Comparison of ENCODE assay signal across 12 cellular contexts in the genomic region with DNA sequence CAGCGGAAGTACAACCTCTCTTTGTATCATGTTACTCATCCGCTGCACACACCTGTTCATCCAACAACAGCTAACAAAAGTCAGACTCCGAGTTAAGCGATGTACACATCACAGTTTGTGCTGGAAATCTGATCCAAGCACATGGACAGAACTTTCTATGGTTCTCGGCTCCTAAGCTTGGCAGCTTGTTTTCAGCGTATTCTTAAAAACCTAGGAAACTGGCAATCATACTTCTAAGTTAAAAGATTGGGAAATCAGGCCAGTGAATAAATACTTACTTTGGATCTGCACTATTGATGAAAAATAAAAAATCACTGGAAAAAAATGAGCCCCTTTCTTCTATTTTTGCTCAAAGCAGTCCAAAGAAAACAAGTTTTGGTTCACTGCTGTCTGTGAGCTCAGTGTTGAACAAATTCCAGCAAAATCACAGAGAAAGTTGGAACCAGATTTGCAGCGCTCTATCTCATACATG.
DNase-seq lines count a peak whose midpoint lies in the region; ATAC-seq and TF ChIP-seq lines count a peak whose summit lies in the region.
"Had no signal": no experiment of that assay in that cellular context is flagged by ENCODE, and none has a peak within 500 bp of the region (broad histone marks: within the 10 kb centered on the region; RNA-seq: fewer than 3 reads in every experiment).

No MANE protein-coding gene starts in this region.

- peak overlapping the region; percentile 91 to 98 for H3K27ac ChIP-seq in ascending aorta
- peak overlapping the region; percentile 87 for H3K27ac ChIP-seq in left ventricle myocardium inferior (replicated peaks)

- H3K4me1 ChIP-seq in ascending aorta (peaks cover 0 to 22% of the 10 kb centered on the region in 2 donors), left ventricle myocardium inferior (peaks cover 58% of the 10 kb centered on the region), skeletal muscle satellite cell (ENCODE audit: control insufficient read depth, insufficient read depth, low read length) (peaks cover 56% of the 10 kb centered on the region)

- peak overlapping the region; percentile 74 for H3K9ac ChIP-seq in skeletal muscle satellite cell (ENCODE audit: low read depth, low read length)

- intact Hi-C loops in ascending aorta (cut with DNase I): loop anchor here (5.0 kb wide), 5 partner anchors 60 to 930 kb away; partner anchors contain the start of genes HCFC1R1, THOC6 and TNFRSF12A
- intact Hi-C loops in left ventricle myocardium inferior (cut with micrococcal nuclease): no loop called here

- TF ChIP-seq CTCF in ascending aorta (IDR thresholded peaks at IDR 0.05) (no peak), left ventricle myocardium inferior (IDR thresholded peaks at IDR 0.05; ENCODE audit: borderline replicate concordance) (no peak)

- H3K4me3 ChIP-seq in ascending aorta (peak overlapping the region in 1 of 2 donors; percentile 54), left ventricle myocardium inferior (no peak overlapping the region), skeletal muscle satellite cell (ENCODE audit: low read length) (peak overlapping the region; percentile 47)

- no peak for ATAC-seq in GM19328 (IDR thresholded peaks at IDR 0.05; ENCODE audit: unreplicated experiment)

- H3K36me3 ChIP-seq in ascending aorta (no peaks in the 10 kb centered on the region), left ventricle myocardium inferior (no peaks in the 10 kb centered on the region), skeletal muscle satellite cell (ENCODE audit: insufficient read depth, low read length) (no peaks in the 10 kb centered on the region)

- peak overlapping the region; percentile 79 for H3K4me2 ChIP-seq in skeletal muscle satellite cell (ENCODE audit: low read length)

- H3K27me3 ChIP-seq in ascending aorta (no peaks in the 10 kb centered on the region), left ventricle myocardium inferior (ENCODE audit: low read depth) (no peaks in the 10 kb centered on the region), skeletal muscle satellite cell (ENCODE audit: control insufficient read depth, insufficient read depth, low read length) (peaks cover 3% of the 10 kb centered on the region)

- peak; percentile 12 for DNase-seq in NCI-H128 (lab: John Stamatoyannopoulos, UW; ENCODE audit: unreplicated experiment)
- DNase-seq in ascending aorta (ENCODE audit: low spot score in 2 of 2): peak in 1 of 2 donors; percentile 75
- no peak for DNase-seq in left ventricle myocardium inferior
- no peak for DNase-seq in cortex of kidney (lab: John Stamatoyannopoulos, UW)
- no peak for DNase-seq in stimulated activated naive CD4-positive, alpha-beta T cell (lab: John Stamatoyannopoulos, UW)
- no peak for DNase-seq in DMS114 treated with DMSO at 0.1 percent for 48 hours (lab: John Stamatoyannopoulos, UW; ENCODE audit: unreplicated experiment)
- DNase-seq: activated B cell treated with CpG ODN at 0.5 μM for 24 hours, Calu3, cerebellar nuclear complex, NCI-H1105 had no signal

- no peaks in the 10 kb centered on the region for H3K9me3 ChIP-seq in ascending aorta
- H3K9me3 ChIP-seq in left ventricle myocardium inferior (replicated peaks): no peaks in the 10 kb centered on the region
- no peaks in the 10 kb centered on the region for H3K9me3 ChIP-seq in skeletal muscle satellite cell (replicated peaks; ENCODE audit: low read length)
